In genomic region chr17:50719924-50720805, GRCh38 we compare ENCODE assay signal across 8 cellular contexts.
DNase-seq lines count a peak whose midpoint lies in the region; ATAC-seq and TF ChIP-seq lines count a peak whose summit lies in the region.

No MANE protein-coding gene starts in this region.

- peaks cover 39% of the 10 kb centered on the region for H3K4me1 Mint-ChIP-seq in dendritic cell treated with granulocyte-macrophage colony-stimulating factor and Interleukin-4, amounts not matched to agents 40 ng/mL and 50 ng/mL, for 4 days (ENCODE audit: low read depth)
- peaks cover 24% of the 10 kb centered on the region for H3K4me1 Mint-ChIP-seq in nephron

- H3K36me3 ChIP-seq in ES-I3 (ENCODE audit: insufficient read depth, low read length), result no peaks in the 10 kb centered on the region

- H3K4me3 Mint-ChIP-seq in dendritic cell treated with granulocyte-macrophage colony-stimulating factor and Interleukin-4, amounts not matched to agents 40 ng/mL and 50 ng/mL, for 4 days, result peak overlapping the region; percentile 99
- H3K4me3 Mint-ChIP-seq in nephron, result peak overlapping the region; percentile 96 to 98 (median 96)

- H3K4me1 ChIP-seq in ES-I3 (ENCODE audit: insufficient read depth, low read length), result peaks cover 11% of the 10 kb centered on the region

- no peaks in the 10 kb centered on the region for H3K27me3 Mint-ChIP-seq in dendritic cell treated with granulocyte-macrophage colony-stimulating factor and Interleukin-4, amounts not matched to agents 40 ng/mL and 50 ng/mL, for 4 days
- no peaks in the 10 kb centered on the region for H3K27me3 Mint-ChIP-seq in nephron (ENCODE audit: low read depth)

- H3K27ac Mint-ChIP-seq in dendritic cell treated with granulocyte-macrophage colony-stimulating factor and Interleukin-4, amounts not matched to agents 40 ng/mL and 50 ng/mL, for 4 days, result peak overlapping the region; percentile 97
- H3K27ac Mint-ChIP-seq in nephron, result peak overlapping the region; percentile 86 to 100 (median 100)

- H3K9ac ChIP-seq in ES-I3 (ENCODE audit: low read depth, low read length), result peak overlapping the region; percentile 99

- ATAC-seq in HG03095 (IDR thresholded peaks at IDR 0.05; ENCODE audit: unreplicated experiment), result no peak

- intact Hi-C loops in dendritic cell treated with granulocyte-macrophage colony-stimulating factor and Interleukin-4, amounts not matched to agents 40 ng/mL and 50 ng/mL, for 4 days (cut with micrococcal nuclease), result loop anchor here (1.0 to 5.0 kb wide), 2 partner anchors 12 to 42 kb away; no protein-coding TSS in a partner anchor

- no peaks in the 10 kb centered on the region for H3K9me3 ChIP-seq in ES-I3 (ENCODE audit: control insufficient read depth, insufficient read depth, low read length)

- DNase-seq in NCI-H69 (lab: John Stamatoyannopoulos, UW) (peak; percentile 84), germinal center (ENCODE audit: low spot score) (no peak)
- DNase-seq in stimulated activated CD4-positive, alpha-beta T cell treated with anti-CD3 and anti-CD28 coated beads, Interleukin-15, amount 100 ng/mL, for 24 hours, result no peak
- DNase-seq in stimulated activated CD4-positive, alpha-beta T cell treated with anti-CD3 and anti-CD28 coated beads, Interleukin-1b, Interleukin-23, amount 100 ng/mL, for 48 hours, result no peak

- no peaks in the 10 kb centered on the region for H3K9me3 Mint-ChIP-seq in dendritic cell treated with granulocyte-macrophage colony-stimulating factor and Interleukin-4, amounts not matched to agents 40 ng/mL and 50 ng/mL, for 4 days
- no peaks in the 10 kb centered on the region for H3K9me3 Mint-ChIP-seq in nephron

- H3K36me3 Mint-ChIP-seq in dendritic cell treated with granulocyte-macrophage colony-stimulating factor and Interleukin-4, amounts not matched to agents 40 ng/mL and 50 ng/mL, for 4 days (ENCODE audit: low read depth), result peaks cover 11% of the 10 kb centered on the region
- peaks cover 3% of the 10 kb centered on the region for H3K36me3 Mint-ChIP-seq in nephron (ENCODE audit: low read depth)

- TF ChIP-seq CTCF in nephron (IDR thresholded peaks at IDR 0.05; ENCODE audit: unreplicated experiment in 3 of 3), result no peak
